ENCODE assay signal across 30 cellular contexts in the genomic region with DNA sequence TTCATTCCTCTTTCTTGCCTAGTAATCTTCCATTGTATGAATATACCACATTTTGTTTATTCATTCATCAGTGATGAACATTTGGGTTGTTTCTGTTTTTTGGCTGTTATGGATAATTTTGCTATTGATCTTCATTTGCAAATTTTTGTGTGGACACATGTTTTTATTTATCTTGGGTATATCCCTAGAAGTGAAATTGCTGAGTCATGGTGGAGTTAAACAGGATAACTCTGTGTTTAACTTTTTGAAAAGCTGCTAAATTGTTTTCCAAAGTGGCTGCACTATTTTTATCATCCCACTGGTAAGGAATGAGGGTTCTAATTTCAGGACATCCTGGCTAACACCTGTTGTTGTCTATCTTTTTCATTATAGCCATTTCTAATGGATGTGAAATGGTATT.
"Had no signal": no experiment of that assay in that cellular context is flagged by ENCODE, and none has a peak within 500 bp of the region (broad histone marks: within the 10 kb centered on the region; RNA-seq: fewer than 3 reads in every experiment).

No MANE protein-coding gene starts in this region.

- H3K27ac ChIP-seq: ascending aorta, cardiac muscle cell had no signal

- ATAC-seq: activated CD8-positive, alpha-beta T cell treated with anti-CD3 and anti-CD28 coated beads, Interleukin-2, amount 10 ng/mL, durations not matched to agents 7 days and 5 days had no signal

- H3K4me1 Mint-ChIP-seq: activated CD4-positive, alpha-beta T cell treated with anti-CD3 and anti-CD28 coated beads, Interleukin-2, amount 10 ng/mL, durations not matched to agents 24 days and 14 days; activated naive CD4-positive, alpha-beta T cell treated with anti-CD3 and anti-CD28 coated beads, Interleukin-2, amount 50 U/mL, for 24 hours; activated naive CD8-positive, alpha-beta T cell treated with anti-CD3 and anti-CD28 coated beads, Interleukin-2, amount 10 ng/mL, durations not matched to agents 7 days and 5 days; central memory CD8-positive, alpha-beta T cell had no signal

- H3K4me3 Mint-ChIP-seq: activated CD4-positive, alpha-beta T cell treated with anti-CD3 and anti-CD28 coated beads, Interleukin-2, amount 10 ng/mL, durations not matched to agents 24 days and 14 days; activated CD8-positive, alpha-beta T cell treated with anti-CD3 and anti-CD28 coated beads, Interleukin-2, amount 10 ng/mL, durations not matched to agents 7 days and 5 days; activated naive CD4-positive, alpha-beta T cell treated with anti-CD3 and anti-CD28 coated beads, Interleukin-2, amount 50 U/mL, for 24 hours; activated naive CD8-positive, alpha-beta T cell treated with anti-CD3 and anti-CD28 coated beads, Interleukin-2, amount 10 ng/mL, durations not matched to agents 7 days and 5 days; activated T-cell treated with anti-CD3 and anti-CD28 coated beads, Interleukin-2, amount 50 U/mL, for 24 hours; central memory CD8-positive, alpha-beta T cell had no signal

- H3K4me3 ChIP-seq: ascending aorta, cardiac muscle cell, MG63 had no signal

- H3K9me3 ChIP-seq: ascending aorta, MG63 had no signal

- H3K9me3 Mint-ChIP-seq: activated CD4-positive, alpha-beta T cell treated with anti-CD3 and anti-CD28 coated beads, Interleukin-2, amount 10 ng/mL, durations not matched to agents 24 days and 14 days; activated naive CD4-positive, alpha-beta T cell treated with anti-CD3 and anti-CD28 coated beads, Interleukin-2, amount 50 U/mL, for 24 hours; activated naive CD8-positive, alpha-beta T cell treated with anti-CD3 and anti-CD28 coated beads, Interleukin-2, amount 10 ng/mL, durations not matched to agents 7 days and 5 days; activated T-cell treated with anti-CD3 and anti-CD28 coated beads, Interleukin-2, amount 50 U/mL, for 24 hours; activated T-helper 2 cell treated with anti-CD3 and anti-CD28 coated beads, Interferon-gamma antibody, Interleukin-2, Interleukin-4, amounts not matched to agents 10 μg/mL and 5 μg/mL and 100 μg/mL, durations not matched to agents 14 hours and 24 hours and 36 hours; central memory CD8-positive, alpha-beta T cell had no signal

- H3K36me3 ChIP-seq: ascending aorta, cardiac muscle cell, MG63 had no signal

- DNase-seq: activated CD4-positive, alpha-beta T cell treated with anti-CD3 and anti-CD28 coated beads, Interleukin-2, amount 10 ng/mL, durations not matched to agents 24 days and 14 days; activated CD4-positive, alpha-beta T cell treated with anti-CD3 and anti-CD28 coated beads, Interleukin-2, amount 50 U/mL, for 48 hours; activated CD8-positive, alpha-beta T cell treated with anti-CD3 and anti-CD28 coated beads, Interleukin-2, amount 10 ng/mL, durations not matched to agents 7 days and 5 days; activated gamma-delta T cell; activated naive CD4-positive, alpha-beta T cell treated with Interleukin-2 at 50 U/mL for 16 hours; activated naive CD8-positive, alpha-beta T cell treated with anti-CD3 and anti-CD28 coated beads, Interleukin-2, amount 10 ng/mL, durations not matched to agents 7 days and 5 days; activated T-cell treated with anti-CD3 and anti-CD28 coated beads, Interleukin-2, amount 50 U/mL, for 24 hours; amygdala; Karpas-422; MG63; NCI-H1048; NCI-H1105 treated with DMSO at 0.1 percent for 48 hours; NCI-H1436; NCI-H1694; NCI-H1930; NCI-H2081 treated with DMSO at 0.1 percent for 48 hours; NCI-H510A; NCI-H526; NCI-H748 treated with DMSO at 0.1 percent for 48 hours; NK-92 treated with Interleukin-12 subunit alpha and Interleukin-12 subunit beta, amount 100 ng/mL, for 24 hours; Right ventricle myocardium superior; SW 1271; T-helper 1 cell; T-helper 2 cell; T1000 had no signal

- H3K4me1 ChIP-seq: ascending aorta had no signal

- H3K36me3 Mint-ChIP-seq: activated naive CD4-positive, alpha-beta T cell treated with anti-CD3 and anti-CD28 coated beads, Interleukin-2, amount 50 U/mL, for 24 hours; activated naive CD8-positive, alpha-beta T cell treated with anti-CD3 and anti-CD28 coated beads, Interleukin-2, amount 10 ng/mL, durations not matched to agents 7 days and 5 days had no signal

- H3K27ac Mint-ChIP-seq: activated CD4-positive, alpha-beta T cell treated with anti-CD3 and anti-CD28 coated beads, Interleukin-2, amount 10 ng/mL, durations not matched to agents 24 days and 14 days; activated CD8-positive, alpha-beta T cell treated with anti-CD3 and anti-CD28 coated beads, Interleukin-2, amount 10 ng/mL, durations not matched to agents 7 days and 5 days; activated naive CD4-positive, alpha-beta T cell treated with anti-CD3 and anti-CD28 coated beads, Interleukin-2, amount 50 U/mL, for 24 hours; activated naive CD8-positive, alpha-beta T cell treated with anti-CD3 and anti-CD28 coated beads, Interleukin-2, amount 10 ng/mL, durations not matched to agents 7 days and 5 days; activated T-cell treated with anti-CD3 and anti-CD28 coated beads, Interleukin-2, amount 50 U/mL, for 24 hours; activated T-helper 2 cell treated with anti-CD3 and anti-CD28 coated beads, Interferon-gamma antibody, Interleukin-2, Interleukin-4, amounts not matched to agents 10 μg/mL and 5 μg/mL and 100 μg/mL, durations not matched to agents 14 hours and 24 hours and 36 hours had no signal

- H3K27me3 ChIP-seq: cardiac muscle cell, MG63 had no signal
